ENCODE assay signal across 8 cellular contexts in the genomic region with DNA sequence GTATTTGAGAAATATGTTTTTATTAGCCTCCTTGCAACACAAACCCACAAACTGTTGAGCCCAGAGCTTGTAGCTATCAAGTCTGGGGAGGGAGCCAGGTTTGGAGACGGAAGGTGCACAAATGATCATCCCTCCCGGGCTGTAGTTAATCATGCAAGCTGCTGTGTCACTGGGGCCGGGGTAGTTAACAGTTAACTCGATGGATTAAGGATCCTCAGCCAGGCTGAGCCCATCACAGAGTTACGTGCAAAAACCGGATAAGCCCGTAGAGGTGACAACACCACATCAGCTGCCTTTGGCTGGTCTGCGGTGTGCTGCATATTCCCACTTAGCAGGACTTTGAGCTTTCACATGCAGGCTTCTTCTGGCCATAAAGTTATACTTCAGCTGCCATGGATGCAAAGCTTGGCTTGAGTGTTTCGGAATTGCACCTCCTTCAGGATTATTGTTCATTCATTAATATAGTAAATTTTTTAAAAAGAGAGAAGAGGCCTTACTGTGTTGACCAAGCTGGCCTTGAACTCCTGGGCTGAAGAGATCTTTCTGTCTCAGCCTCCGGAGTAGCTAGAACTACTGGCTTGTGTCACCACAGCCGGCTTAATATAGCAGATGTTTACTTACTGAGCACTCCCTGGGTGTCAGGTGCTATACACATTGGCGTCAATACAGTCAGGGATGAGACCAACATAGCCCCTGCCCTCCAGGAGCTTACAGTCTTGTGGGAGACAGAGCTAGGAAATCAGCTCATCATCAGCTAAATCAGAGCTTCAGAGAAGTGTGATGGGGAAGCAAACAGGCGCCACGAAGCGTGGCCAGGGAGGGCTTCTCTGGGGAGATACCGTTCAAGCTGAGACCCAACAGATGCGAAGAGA.
DNase-seq lines count a peak whose midpoint lies in the region; ATAC-seq, FAIRE-seq and TF ChIP-seq lines count a peak whose summit lies in the region.

No MANE protein-coding gene starts in this region.

- TF ChIP-seq CTCF in D721Med (IDR thresholded peaks at IDR 0.05; ENCODE audit: insufficient read depth, missing control alignments) = no peak
- TF ChIP-seq CTCF in choroid plexus epithelial cell (conservative IDR thresholded peaks at IDR 0.05; ENCODE audit: low read depth, low read length) = no peak

- FAIRE-seq in D721Med (lab: Jason Lieb, UNC) = no peak

- no peak overlapping the region for H3K4me3 ChIP-seq in choroid plexus epithelial cell (ENCODE audit: low read depth, low read length)
- no peak overlapping the region for H3K4me3 ChIP-seq in naive thymus-derived CD4-positive, alpha-beta T cell (ENCODE audit: low read length)

- H3K27me3 Mint-ChIP-seq in naive thymus-derived CD4-positive, alpha-beta T cell = no peaks in the 10 kb centered on the region

- POLR2A ChIA-PET in naive thymus-derived CD4-positive, alpha-beta T cell (lab: Charles Lee) = no interaction called here

- CTCF ChIA-PET in naive thymus-derived CD4-positive, alpha-beta T cell (lab: Charles Lee) = interaction anchor here (1.1 kb wide), 1 partner anchor 69 kb away, joined by 3 read pairs; no protein-coding TSS in a partner anchor

- peaks cover 8 to 71% (median 41%) of the 10 kb centered on the region in 5 donors for H3K36me3 Mint-ChIP-seq in naive thymus-derived CD4-positive, alpha-beta T cell

- no peak overlapping the region for H3K4me3 Mint-ChIP-seq in naive thymus-derived CD4-positive, alpha-beta T cell

- H3K27ac ChIP-seq in naive thymus-derived CD4-positive, alpha-beta T cell (ENCODE audit: low read depth, low read length) = no peak overlapping the region

- ATAC-seq in naive thymus-derived CD4-positive, alpha-beta T cell = peak; percentile 21
- ATAC-seq in GM18502 (IDR thresholded peaks at IDR 0.05; ENCODE audit: poor library complexity, unreplicated experiment) = no peak

- H3K9me3 Mint-ChIP-seq in naive thymus-derived CD4-positive, alpha-beta T cell = peaks cover 0 to 4% (median 0%) of the 10 kb centered on the region in 11 donors

- H3K4me1 ChIP-seq in naive thymus-derived CD4-positive, alpha-beta T cell (ENCODE audit: control insufficient read depth in 2 of 2, insufficient read depth in 2 of 2, low read length in 2 of 2) = peaks cover 0 to 4% of the 10 kb centered on the region in 2 donors

- H3K27ac Mint-ChIP-seq in naive thymus-derived CD4-positive, alpha-beta T cell = peak overlapping the region in 2 of 9 donors; percentile 43 to 52

- H3K4me1 Mint-ChIP-seq in naive thymus-derived CD4-positive, alpha-beta T cell = peaks cover 13 to 70% (median 25%) of the 10 kb centered on the region in 7 donors

- H3K36me3 ChIP-seq in naive thymus-derived CD4-positive, alpha-beta T cell (ENCODE audit: control insufficient read depth in 2 of 3, insufficient read depth in 3 of 3, low read length in 3 of 3) = peaks cover 0 to 14% (median 7%) of the 10 kb centered on the region in 3 experiments

- H3K27me3 ChIP-seq in naive thymus-derived CD4-positive, alpha-beta T cell (ENCODE audit: control insufficient read depth in 2 of 2, insufficient read depth in 2 of 2, low read length in 2 of 2) = no peaks in the 10 kb centered on the region

- intact Hi-C loops in naive thymus-derived CD4-positive, alpha-beta T cell (cut with micrococcal nuclease) = no loop called here

- no peaks in the 10 kb centered on the region for H3K9me3 ChIP-seq in naive thymus-derived CD4-positive, alpha-beta T cell (ENCODE audit: control insufficient read depth in 2 of 3, low read length in 3 of 3)

- DNase-seq in D721Med (ENCODE audit: insufficient read length, low spot score) (peak; percentile 88), HK-2 (ENCODE audit: unreplicated experiment) (peak; percentile 87), choroid plexus epithelial cell (ENCODE audit: low read depth) (peak; percentile 79), DMS79 treated with DMSO at 0.1 percent for 48 hours (lab: John Stamatoyannopoulos, UW) (no peak), cortex of kidney (lab: John Stamatoyannopoulos, UW) (no peak), germinal center (ENCODE audit: low spot score) (no peak)
- no peak for DNase-seq in naive thymus-derived CD4-positive, alpha-beta T cell

Comparison
In these comparisons a context has a peak if more than half of its experiments do, and no peak if none do; other contexts are left out.
1. DNase-seq: peak in D721Med (single experiment), HK-2 (single experiment) and choroid plexus epithelial cell (single experiment); none in naive thymus-derived CD4-positive, alpha-beta T cell (0 of 9), DMS79 treated with DMSO at 0.1 percent for 48 hours (single experiment), cortex of kidney (single experiment) and germinal center (single experiment).